8 cellular contexts compared by ENCODE assay signal in genomic region chr2:234544659-234545611, GRCh38. TPM values are rescaled to one million over a fixed set of nuclear protein-coding genes. Genes with fewer than 3 reads are reported as not detected.
A peak's percentile ranks its signal among the peaks of the same experiment; 100 is the strongest.
DNase-seq lines count a peak whose midpoint lies in the region; ATAC-seq, FAIRE-seq and TF ChIP-seq lines count a peak whose summit lies in the region.

No MANE protein-coding gene starts in this region.

- TF ChIP-seq RAD21 in HepG2 (CRISPR knock-in tag; IDR thresholded peaks at IDR 0.05) = peak; percentile 76

- no peak overlapping the region for H3K9ac ChIP-seq in HepG2 (ENCODE audit: insufficient read depth, low read depth, low read length)

- peaks cover 38% of the 10 kb centered on the region for H3K27me3 Mint-ChIP-seq in central memory CD8-positive, alpha-beta T cell

- 12% methylated on average over 24 of the region's 24 CpGs for WGBS in HepG2 (ENCODE audit: low lambda C conversion rate)

- H3K4me3 ChIP-seq in HepG2 (replicated peaks in 1 of 3; ENCODE audit: insufficient read depth in 1 of 3, low read depth in 2 of 3, low read length in 3 of 3) = no peak overlapping the region; a peak in 1 of 6 replicates

- CTCF ChIA-PET in HepG2 (lab: Yijun Ruan, JAX; ENCODE audit: low intra/inter-chr PET ratio, low total read pairs) = interaction anchor here (0.6 to 2.2 kb wide), 4 partner anchors 256 to 571 kb away, joined by 3 to 16 read pairs (median 8); no protein-coding TSS in a partner anchor

- ATAC-seq in GM21528 (IDR thresholded peaks at IDR 0.05; ENCODE audit: low FRiP score, unreplicated experiment) = peak; percentile 68
- ATAC-seq in central memory CD8-positive, alpha-beta T cell (replicated peaks; ENCODE audit: extremely low read depth, poor library complexity, severe bottlenecking) = peak; percentile 72
- peak; percentile 91 for ATAC-seq in HepG2
- ATAC-seq in HG03025 (IDR thresholded peaks at IDR 0.05; ENCODE audit: low FRiP score, unreplicated experiment) = no peak

- H3K4me1 Mint-ChIP-seq in central memory CD8-positive, alpha-beta T cell = peaks cover 6% of the 10 kb centered on the region

- no peaks in the 10 kb centered on the region for H3K79me2 ChIP-seq in HepG2 (ENCODE audit: insufficient read depth, low read length)

- no peaks in the 10 kb centered on the region for H3K9me3 Mint-ChIP-seq in central memory CD8-positive, alpha-beta T cell

- H3K27ac ChIP-seq in HepG2 (ENCODE audit: extremely low read length, insufficient read depth, low read length) = no peak overlapping the region

- H3K4me2 ChIP-seq in HepG2 (ENCODE audit: low read depth, low read length) = peak overlapping the region; percentile 48

- DNase-seq in CMK (ENCODE audit: low read depth) (peak; percentile 7), NCI-H1417 treated with DMSO at 0.1 percent for 48 hours (lab: John Stamatoyannopoulos, UW) (peak; percentile 37), HepG2 (ENCODE audit: low spot score) (peak; percentile 44)
- DNase-seq in activated CD4-positive, CD25-positive, alpha-beta regulatory T cell treated with anti-CD3 and anti-CD28 coated beads, Interleukin-2, amount 50 U/mL, for 16 hours (ENCODE audit: low read depth, low spot score) = peak; percentile 54
- peak; percentile 68 to 71 for DNase-seq in central memory CD8-positive, alpha-beta T cell (ENCODE audit: low spot score in 2 of 2)
- peak; percentile 68 for DNase-seq in stimulated activated CD8-positive, alpha-beta memory T cell treated with anti-CD3 and anti-CD28 coated beads, Interleukin-12 subunit alpha, Interleukin-12 subunit beta, amount 100 ng/mL, for 1 hour (ENCODE audit: low read depth)

- H2AFZ ChIP-seq in HepG2 (ENCODE audit: low read length) = no peak overlapping the region

- no peaks in the 10 kb centered on the region for H4K20me1 ChIP-seq in HepG2 (ENCODE audit: insufficient read depth, low read length)

- TF ChIP-seq CTCF in HepG2 (CRISPR knock-in tag; IDR thresholded peaks at IDR 0.05) = peak; percentile 95

- peak; percentile 42 for FAIRE-seq in HepG2 (lab: Jason Lieb, UNC)

- no peaks in the 10 kb centered on the region for H3K9me3 ChIP-seq in HepG2 (ENCODE audit: low read length)

- POLR2A ChIA-PET in HepG2 (lab: Yijun Ruan, JAX) = no interaction called here

- TF ChIP-seq EP300 in HepG2 (IDR thresholded peaks at IDR 0.05; ENCODE audit: low read depth in 2 of 2, low read length in 2 of 2) (no peak), HepG2 (CRISPR knock-in tag; IDR thresholded peaks at IDR 0.05; ENCODE audit: borderline replicate concordance) (no peak)

- peaks cover 19% of the 10 kb centered on the region for H3K4me1 ChIP-seq in HepG2 (ENCODE audit: insufficient read depth, low read length)

- H3K27ac Mint-ChIP-seq in central memory CD8-positive, alpha-beta T cell (ENCODE audit: low read depth) = no peak overlapping the region

- BruUV-seq in HepG2 (replicated peaks; lab: Mats Ljungman, UMichigan) = no TSS peak

- no peak overlapping the region for H3K4me3 Mint-ChIP-seq in central memory CD8-positive, alpha-beta T cell

- H3K36me3 ChIP-seq in HepG2 (replicated peaks in 1 of 2; ENCODE audit: control insufficient read depth in 1 of 2, insufficient read depth in 2 of 2, low read length in 2 of 2) = no peaks in the 10 kb centered on the region

- intact Hi-C loops in HepG2 (cut with micrococcal nuclease; ENCODE audit: unreplicated experiment) = loop anchor here (1.0 to 5.0 kb wide), 4 partner anchors 258 to 569 kb away; no protein-coding TSS in a partner anchor

- H3K27me3 ChIP-seq in HepG2 (ENCODE audit: control insufficient read depth in 1 of 2, insufficient read depth in 2 of 2, low read length in 2 of 2) = peaks cover 4 to 54% of the 10 kb centered on the region in 2 experiments; a peak in 4 of 5 replicates

- in situ Hi-C loops in HepG2 (cut with HindIII; ENCODE audit: extremely low pct_ligation_motif_present, low pct_unique_long_range_greater_than_20kb) = loop anchor here (5.0 to 10.0 kb wide), 2 partner anchors 562 to 570 kb away; no protein-coding TSS in a partner anchor

- no peak for TF ChIP-seq POLR2A in HepG2 (IDR thresholded peaks at IDR 0.05; ENCODE audit: insufficient read depth in 1 of 2, low read depth in 2 of 2, low read length in 2 of 2)

- H3K36me3 Mint-ChIP-seq in central memory CD8-positive, alpha-beta T cell (ENCODE audit: insufficient read depth) = peaks cover 2% of the 10 kb centered on the region

TF ChIP-seq in HepG2, 621 proteins besides CTCF, POLR2A, EP300 and RAD21 (continues in another document):
- no peak for TF ChIP-seq THAP7 (CRISPR knock-in tag; IDR thresholded peaks at IDR 0.05)
- no peak for TF ChIP-seq AHDC1 (CRISPR knock-in tag; IDR thresholded peaks at IDR 0.05; ENCODE audit: borderline replicate concordance)
- TF ChIP-seq HHEX (CRISPR knock-in tag; IDR thresholded peaks at IDR 0.05) = no peak

RNA-seq across cellular contexts. Expression of gene ARL4C, which starts 48.1 kb away (rescaled TPM):
- total RNA-seq in HepG2 (2016; rRNA removed; fragmentation: Illumina TruSeq; extraction: Trizol) = 0.15 and 0.21 TPM in 2 replicates
- total RNA-seq in HepG2 (2016; cell fraction: cytosol; rRNA removed; fragmentation: Illumina TruSeq; extraction: Trizol; ENCODE audit: low read depth) = not detected in 2 replicates
- total RNA-seq in HepG2 (2016; cell fraction: insoluble cytoplasmic fraction; rRNA removed; fragmentation: Illumina TruSeq; extraction: Trizol) = 0.12 and 0.15 TPM in 2 replicates
- 0.14 and 0.15 TPM in 2 replicates for total RNA-seq in HepG2 (2016; cell fraction: membrane; rRNA removed; fragmentation: Illumina TruSeq; extraction: Trizol)
- 0.16 and 0.25 TPM in 2 replicates for total RNA-seq in HepG2 (2016; cell fraction: nucleus; rRNA removed; fragmentation: Illumina TruSeq; extraction: Trizol)
- polyA plus RNA-seq in HepG2 (2011; rRNA removed) = 0.07 and 0.08 TPM in 2 replicates
- 0.05 and 0.09 TPM in 2 replicates for polyA plus RNA-seq in HepG2 (2011; cell fraction: cytosol; rRNA removed)
- polyA plus RNA-seq in HepG2 (2011; cell fraction: nucleus; rRNA removed) = 0.06 and 0.14 TPM in 2 replicates
- 0.05 TPM in 1 of 2 replicates, not detected in the other for polyA plus RNA-seq in HepG2 (2012)
- 0.03 and 0.06 TPM in 2 replicates for polyA plus RNA-seq in HepG2 (2016; cell fraction: cytosol; fragmentation: Illumina TruSeq; extraction: Trizol; ENCODE audit: low read depth)
- 0.19 and 0.28 TPM in 2 replicates for polyA plus RNA-seq in HepG2 (2016; cell fraction: insoluble cytoplasmic fraction; fragmentation: Illumina TruSeq; extraction: Trizol; ENCODE audit: low read depth)
- polyA plus RNA-seq in HepG2 (2016; cell fraction: membrane; fragmentation: Illumina TruSeq; extraction: Trizol; ENCODE audit: low read depth) = 0.09 and 0.15 TPM in 2 replicates
- polyA plus RNA-seq in HepG2 (2016; cell fraction: nucleus; fragmentation: Illumina TruSeq; extraction: Trizol; ENCODE audit: insufficient read depth, low read depth) = 0.21 and 0.36 TPM in 2 replicates
- not detected in 2 replicates for polyA minus RNA-seq in HepG2 (2011; rRNA and poly(A)+ RNA removed; ENCODE audit: low replicate concordance)
- polyA minus RNA-seq in HepG2 (2011; cell fraction: cytosol; rRNA and poly(A)+ RNA removed) = not detected in 2 replicates
- polyA minus RNA-seq in HepG2 (2011; cell fraction: nucleus; rRNA and poly(A)+ RNA removed) = not detected in 2 replicates

Comparison
In these comparisons a context has a peak if more than half of its experiments do, and no peak if none do; other contexts are left out.
1. DNase-seq: peak in every context shown above with its lines; median percentile 70 in central memory CD8-positive, alpha-beta T cell; 68 in stimulated activated CD8-positive, alpha-beta memory T cell treated with anti-CD3 and anti-CD28 coated beads, Interleukin-12 subunit alpha, Interleukin-12 subunit beta, amount 100 ng/mL, for 1 hour; 54 in activated CD4-positive, CD25-positive, alpha-beta regulatory T cell treated with anti-CD3 and anti-CD28 coated beads, Interleukin-2, amount 50 U/mL, for 16 hours; 44 in HepG2; 37 in NCI-H1417 treated with DMSO at 0.1 percent for 48 hours; 7 in CMK.